13 cellular contexts compared by ENCODE assay signal in genomic region chr7:150877545-150877944, GRCh38. TPM values are rescaled to one million over a fixed set of nuclear protein-coding genes. Genes with fewer than 3 reads are reported as not detected.
DNase-seq lines count a peak whose midpoint lies in the region; TF ChIP-seq lines count a peak whose summit lies in the region.
"Had no signal": no experiment of that assay in that cellular context is flagged by ENCODE, and none has a peak within 500 bp of the region (broad histone marks: within the 10 kb centered on the region; RNA-seq: fewer than 3 reads in every experiment).

No MANE protein-coding gene starts in this region.

- H3K9ac ChIP-seq in H9 (ENCODE audit: extremely low read depth, insufficient read length, low read length) (no peak overlapping the region), neural progenitor cell (no peak overlapping the region)

- no peak overlapping the region for H3K56ac ChIP-seq in H9 (ENCODE audit: insufficient read length, low read depth, low read length)

- H3K79me1 ChIP-seq in H9 (ENCODE audit: insufficient read depth, low read depth, low read length, poor library complexity, severe bottlenecking), result no peaks in the 10 kb centered on the region

- H2AFZ ChIP-seq in H9 (ENCODE audit: low read length) (no peak overlapping the region), neural progenitor cell (replicated peaks) (peak overlapping the region; percentile 70)

- no peak overlapping the region for H2BK15ac ChIP-seq in H9 (ENCODE audit: low read depth, low read length)

- no peak overlapping the region for H2BK5ac ChIP-seq in H9 (ENCODE audit: insufficient read length, low read length)

- no CpG with 5 or more reads among the region's 4 CpGs for WGBS in H9 (ENCODE audit: extremely low coverage, insufficient read length, low lambda C conversion rate)

- no peak overlapping the region for H4K8ac ChIP-seq in H9 (replicated peaks; ENCODE audit: insufficient read length, low read depth, low read length)

- TF ChIP-seq CTCF in H9 (conservative IDR thresholded peaks at IDR 0.05) (no peak), left ventricle myocardium inferior (IDR thresholded peaks at IDR 0.05; ENCODE audit: borderline replicate concordance) (no peak), neural progenitor cell (IDR thresholded peaks at IDR 0.05) (no peak)

- no peak overlapping the region for H3T11ph ChIP-seq in H9 (ENCODE audit: low read length)

- H3K27ac ChIP-seq in H9 (ENCODE audit: insufficient read length, low read depth, low read length), result no peak overlapping the region
- H3K27ac ChIP-seq in left ventricle myocardium inferior (replicated peaks), result peak overlapping the region; percentile 5
- no peak overlapping the region for H3K27ac ChIP-seq in neural progenitor cell
- H3K27ac ChIP-seq: neutrophil had no signal

- no peaks in the 10 kb centered on the region for H3K23me2 ChIP-seq in H9 (ENCODE audit: insufficient read length, low read depth, low read length, poor library complexity, severe bottlenecking)

- H4K91ac ChIP-seq in H9 (ENCODE audit: insufficient read length, low read depth, low read length), result no peak overlapping the region

- H3K18ac ChIP-seq in H9 (ENCODE audit: insufficient read length, low read depth, low read length), result peak overlapping the region; percentile 76

- H3K4ac ChIP-seq in H9 (ENCODE audit: low read depth, low read length), result no peak overlapping the region

- H2BK120ac ChIP-seq in H9 (ENCODE audit: low read depth, low read length, poor library complexity, severe bottlenecking), result peak overlapping the region; percentile 82

- H3K27me3 Mint-ChIP-seq in H9 (ENCODE audit: low read depth), result peaks cover 16% of the 10 kb centered on the region
- peaks cover 2% of the 10 kb centered on the region for H3K27me3 Mint-ChIP-seq in neural progenitor cell (ENCODE audit: insufficient read depth, low read depth)

- H3K27me3 ChIP-seq in H9 (ENCODE audit: insufficient read depth, low read length) (no peaks in the 10 kb centered on the region), left ventricle myocardium inferior (ENCODE audit: low read depth) (no peaks in the 10 kb centered on the region), neural progenitor cell (no peaks in the 10 kb centered on the region)
- H3K27me3 ChIP-seq: sigmoid colon had no signal

- intact Hi-C loops in left ventricle myocardium inferior (cut with micrococcal nuclease), result loop anchor here (5.0 kb wide), 1 partner anchor 100 kb away; no protein-coding TSS in a partner anchor

- H3K9me3 Mint-ChIP-seq in H9, result peaks cover 12 to 14% of the 10 kb centered on the region in 2 experiments
- H3K9me3 Mint-ChIP-seq in neural progenitor cell, result peaks cover 9% of the 10 kb centered on the region

- H3K4me2 ChIP-seq in H9 (ENCODE audit: insufficient read depth, insufficient read length, low read length) (no peak overlapping the region), neural progenitor cell (peak overlapping the region; percentile 61)

- H3K36me3 Mint-ChIP-seq in H9 (ENCODE audit: insufficient read depth in 1 of 3, low read depth in 3 of 3) (peaks cover 2 to 4% (median 2%) of the 10 kb centered on the region in 3 experiments; a peak in 3 of 7 replicates), neural progenitor cell (no peaks in the 10 kb centered on the region)

- peak overlapping the region in 1 of 2 experiments; percentile 36; a peak in 1 of 5 replicates for H3K4me3 Mint-ChIP-seq in H9
- no peak overlapping the region for H3K4me3 Mint-ChIP-seq in neural progenitor cell

- no peak overlapping the region for H2BK12ac ChIP-seq in H9 (ENCODE audit: insufficient read length, low read depth, low read length)

- no peak overlapping the region for H2BK20ac ChIP-seq in H9 (ENCODE audit: low read depth, low read length, poor library complexity, severe bottlenecking)

- H3K4me1 Mint-ChIP-seq in H9 (peaks cover 15 to 16% of the 10 kb centered on the region in 2 experiments), neural progenitor cell (peaks cover 4% of the 10 kb centered on the region)

- H4K20me1 ChIP-seq in H9 (ENCODE audit: control insufficient read depth, insufficient read depth, insufficient read length) (no peaks in the 10 kb centered on the region), neural progenitor cell (ENCODE audit: low read depth) (no peaks in the 10 kb centered on the region)

- H3K27ac Mint-ChIP-seq in H9, result peak overlapping the region in 1 of 3 experiments; percentile 59; a peak in 1 of 7 replicates
- no peak overlapping the region for H3K27ac Mint-ChIP-seq in neural progenitor cell

- peaks cover 8% of the 10 kb centered on the region for H3F3A ChIP-seq in neural progenitor cell (ENCODE audit: low read depth)

- H3K36me3 ChIP-seq in left ventricle myocardium inferior (no peaks in the 10 kb centered on the region), neural progenitor cell (no peaks in the 10 kb centered on the region)
- H3K36me3 ChIP-seq: neutrophil, sigmoid colon had no signal

- H3K23ac ChIP-seq in H9 (ENCODE audit: insufficient read length, low read depth, low read length), result no peak overlapping the region

- H2AK5ac ChIP-seq in H9 (ENCODE audit: insufficient read length, low read length), result no peak overlapping the region

- H3K4me3 ChIP-seq in left ventricle myocardium inferior, result no peak overlapping the region
- H3K4me3 ChIP-seq in neural progenitor cell, result no peak overlapping the region
- H3K4me3 ChIP-seq: sigmoid colon had no signal

- H3K9me3 ChIP-seq in H9 (ENCODE audit: control insufficient read depth, low read depth, low read length) (no peaks in the 10 kb centered on the region), left ventricle myocardium inferior (replicated peaks) (peaks cover 34% of the 10 kb centered on the region), neural progenitor cell (ENCODE audit: low read depth) (peaks cover 6% of the 10 kb centered on the region)
- H3K9me3 ChIP-seq: neutrophil had no signal

- H3K79me2 ChIP-seq in H9 (ENCODE audit: insufficient read depth, low read length) (no peaks in the 10 kb centered on the region), neural progenitor cell (ENCODE audit: low read depth) (no peaks in the 10 kb centered on the region)

- H3K14ac ChIP-seq in H9 (ENCODE audit: insufficient read depth, low read length), result peak overlapping the region; percentile 33; the same call in 1 of the 2 replicates

- no peak overlapping the region for H4K5ac ChIP-seq in H9 (ENCODE audit: insufficient read length, low read depth, low read length)

- H3K4me1 ChIP-seq in H9 (ENCODE audit: insufficient read depth, low read length) (no peaks in the 10 kb centered on the region; the same call in 1 of the 2 replicates), left ventricle myocardium inferior (peaks cover 15% of the 10 kb centered on the region), neural progenitor cell (peaks cover 12% of the 10 kb centered on the region)

- no peak for DNase-seq in H9
- DNase-seq in NCI-H69 (lab: John Stamatoyannopoulos, UW), result peak; percentile 70
- DNase-seq in left ventricle myocardium inferior, result no peak
- DNase-seq in neural progenitor cell (ENCODE audit: low spot score), result no peak
- no peak for DNase-seq in NCI-H2196 (lab: John Stamatoyannopoulos, UW; ENCODE audit: unreplicated experiment)
- DNase-seq in hypothalamus (lab: John Stamatoyannopoulos, UW), result no peak
- DNase-seq in NCI-H1436 treated with DMSO at 0.1 percent for 48 hours (lab: John Stamatoyannopoulos, UW), result no peak
- DNase-seq: activated CD4-positive, alpha-beta T cell treated with anti-CD3 and anti-CD28 coated beads for 1 hour; stimulated activated CD4-positive, alpha-beta T cell treated with anti-CD3 and anti-CD28 coated beads, Interleukin-2, amount 100 ng/mL, for 48 hours had no signal

RNA-seq across cellular contexts. Expression of gene AOC1, which starts 25.2 kb away (rescaled TPM):
- total RNA-seq in H9 (2021) (0.11 and 0.28 TPM in 2 replicates), left ventricle myocardium inferior (0.36 TPM), neural progenitor cell (ENCODE audit: low replicate concordance) (not detected in 2 replicates)
- total RNA-seq: T-helper 1 cell treated with Interleukin-12 subunit alpha and Interleukin-12 subunit beta and Interleukin-4 antibody, amounts not matched to agents 30 ng/mL and 1 ng/mL, for 36 hours; temporal lobe had no signal
